25 cellular contexts compared by ENCODE assay signal in genomic region chr12:20142295-20142694, GRCh38.
"Had no signal": no experiment of that assay in that cellular context is flagged by ENCODE, and none has a peak within 500 bp of the region (broad histone marks: within the 10 kb centered on the region; RNA-seq: fewer than 3 reads in every experiment).

No MANE protein-coding gene starts in this region.

- ATAC-seq: activated CD8-positive, alpha-beta memory T cell treated with anti-CD3 and anti-CD28 coated beads, Interleukin-2, amount 10 ng/mL, durations not matched to agents 7 days and 5 days; activated CD8-positive, alpha-beta T cell treated with anti-CD3 and anti-CD28 coated beads for 36 hours; activated naive CD8-positive, alpha-beta T cell treated with anti-CD3 and anti-CD28 coated beads, Interleukin-2, amount 50 U/mL, for 24 hours; body of pancreas; foreskin keratinocyte; left lobe of liver; lower lobe of right lung; sciatic nerve; stimulated activated naive B cell treated with anti-CD40 and anti-IgM and Interleukin-4, amounts not matched to agents 10 μg/mL and 1 μg/mL and 100 μg/mL, for 72 hours had no signal

- H3K4me3 ChIP-seq: body of pancreas, lower lobe of right lung, transverse colon, uterus had no signal

- H3K27me3 ChIP-seq: body of pancreas, foreskin keratinocyte, transverse colon, uterus had no signal

- H3K9me3 ChIP-seq: body of pancreas, lower lobe of right lung, transverse colon, uterus had no signal

- H3K27ac ChIP-seq: body of pancreas, foreskin keratinocyte, lower lobe of right lung, transverse colon, uterus, WERI-Rb-1 had no signal

- H3K4me1 ChIP-seq: body of pancreas, foreskin keratinocyte, lower lobe of right lung, uterus had no signal

- H3K36me3 ChIP-seq: lower lobe of right lung, transverse colon, uterus, WERI-Rb-1 had no signal

- DNase-seq: activated CD4-positive, alpha-beta T cell treated with anti-CD3 and anti-CD28 coated beads, Interleukin-2, amount 10 ng/mL, durations not matched to agents 7 days and 5 days; activated CD4-positive, CD25-positive, alpha-beta regulatory T cell treated with anti-CD3 and anti-CD28 coated beads, Interleukin-2, amount 50 U/mL, for 72 hours; activated CD8-positive, alpha-beta memory T cell treated with anti-CD3 and anti-CD28 coated beads, Interleukin-2, amount 10 ng/mL, durations not matched to agents 7 days and 5 days; activated CD8-positive, alpha-beta T cell treated with anti-CD3 and anti-CD28 coated beads for 36 hours; activated gamma-delta T cell; activated naive CD4-positive, alpha-beta T cell treated with anti-CD3 and anti-CD28 coated beads, Interleukin-2, amount 50 U/mL, for 16 hours; activated naive CD8-positive, alpha-beta T cell treated with anti-CD3 and anti-CD28 coated beads, Interleukin-2, amount 50 U/mL, for 24 hours; activated T-cell treated with anti-CD3 and anti-CD28 coated beads for 4 hours; anterior cingulate cortex; body of pancreas; erythroblast; foreskin keratinocyte; lower lobe of right lung; naive B cell; nucleus accumbens; posterior cingulate gyrus; small intestine; stimulated activated CD4-positive, alpha-beta T cell treated with anti-CD3 and anti-CD28 coated beads, Interleukin-2, amount 100 ng/mL, for 48 hours; stimulated activated CD8-positive, alpha-beta memory T cell treated with anti-CD3 and anti-CD28 coated beads, Interleukin-4, amount 100 ng/mL, for 48 hours; stimulated activated naive B cell treated with anti-CD40 and anti-IgM and Interleukin-4, amounts not matched to agents 10 μg/mL and 1 μg/mL and 100 μg/mL, for 72 hours; transverse colon; uterus; WERI-Rb-1 had no signal
